8 cellular contexts compared by ENCODE assay signal in the genomic region with DNA sequence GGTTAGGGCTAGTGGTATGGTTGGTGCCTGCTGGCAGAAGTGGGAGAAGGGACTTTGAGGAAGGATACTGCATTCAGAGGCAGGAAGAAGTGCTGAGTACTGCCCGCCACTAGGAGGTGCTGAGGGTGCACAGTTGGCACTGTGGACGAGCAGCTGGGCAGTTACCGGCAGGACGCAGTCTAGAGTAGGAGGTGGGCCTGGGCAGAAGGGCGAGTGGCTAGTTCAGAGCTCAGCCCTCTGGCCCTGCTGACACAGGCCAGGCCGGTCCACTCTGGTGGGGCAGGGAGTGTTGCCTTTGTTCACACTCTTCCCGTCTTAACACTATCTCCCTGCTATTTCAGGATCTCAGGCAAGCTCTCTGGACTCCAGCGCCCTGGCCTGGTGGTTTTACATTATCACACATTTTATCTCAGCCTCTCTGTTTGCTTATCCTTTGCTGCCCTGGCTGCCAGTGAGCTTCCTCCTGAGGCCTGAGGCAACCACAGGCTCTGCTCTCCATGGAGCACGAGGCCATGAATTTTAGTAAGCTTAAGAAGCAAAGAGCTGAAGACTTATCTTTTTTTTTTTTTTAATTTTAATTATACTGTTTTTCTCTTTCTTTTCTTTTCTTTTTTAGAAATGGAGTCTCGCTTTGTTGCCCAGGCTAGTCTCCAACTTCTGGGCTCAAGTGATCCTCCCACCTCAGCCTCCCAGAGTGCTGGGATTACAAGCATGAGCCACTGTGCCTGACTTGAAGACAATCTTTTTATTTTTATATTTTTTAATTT. TPM values are rescaled to one million over a fixed set of nuclear protein-coding genes. Genes with fewer than 3 reads are reported as not detected.
DNase-seq lines count a peak whose midpoint lies in the region; ATAC-seq and TF ChIP-seq lines count a peak whose summit lies in the region.

No MANE protein-coding gene starts in this region.

- no peaks in the 10 kb centered on the region for H3K36me3 ChIP-seq in ACC112 (ENCODE audit: insufficient read depth, low read length)
- peaks cover 31 to 62% of the 10 kb centered on the region in 2 donors for H3K36me3 ChIP-seq in duodenal mucosa (ENCODE audit: control insufficient read depth in 1 of 2, insufficient read depth in 2 of 2, low read length in 2 of 2)
- peaks cover 0 to 27% (median 5%) of the 10 kb centered on the region in 4 donors for H3K36me3 ChIP-seq in right lobe of liver

- no peaks in the 10 kb centered on the region for H3K79me2 ChIP-seq in ACC112 (ENCODE audit: control insufficient read depth, insufficient read depth, low read length, unreplicated experiment)

- H3K9me3 ChIP-seq in duodenal mucosa (ENCODE audit: control insufficient read depth in 1 of 2, low read length in 2 of 2) = no peaks in the 10 kb centered on the region
- H3K9me3 ChIP-seq in right lobe of liver = no peaks in the 10 kb centered on the region

- DNase-seq in GM13977 (ENCODE audit: low spot score) (peak; percentile 75), NCI-H2227 treated with DMSO at 0.1 percent for 48 hours (lab: John Stamatoyannopoulos, UW) (peak; percentile 77), right lobe of liver (peak; percentile 88 to 93 (median 91))
- DNase-seq in activated CD4-positive, CD25-positive, alpha-beta regulatory T cell treated with anti-CD3 and anti-CD28 coated beads, Interleukin-2, amount 50 U/mL, for 72 hours = peak; percentile 41
- DNase-seq in stimulated activated CD4-positive, alpha-beta T cell treated with anti-CD3 and anti-CD28 coated beads, Interleukin-2, amount 100 ng/mL, for 48 hours = peak; percentile 18 to 35

- TF ChIP-seq POLR2A in right lobe of liver (IDR thresholded peaks at IDR 0.05) = peak; percentile 38

- H3K27me3 ChIP-seq in ACC112 (ENCODE audit: insufficient read depth, low read length) (no peaks in the 10 kb centered on the region), duodenal mucosa (ENCODE audit: control insufficient read depth in 1 of 2, insufficient read depth in 2 of 2, low read length in 2 of 2) (no peaks in the 10 kb centered on the region), right lobe of liver (no peaks in the 10 kb centered on the region)

- in situ Hi-C loops in GM13977 (cut with MboI; ENCODE audit: low pct_unique_long_range_greater_than_20kb, low sequenced_read_pairs, unreplicated experiment) = no loop called here

- no peak overlapping the region for H3K27ac ChIP-seq in ACC112 (ENCODE audit: low read depth, low read length)
- peak overlapping the region; percentile 60 for H3K27ac ChIP-seq in duodenal mucosa (ENCODE audit: low read depth, low read length)
- peak overlapping the region; percentile 44 to 79 (median 48) for H3K27ac ChIP-seq in right lobe of liver

- TF ChIP-seq CTCF in GM13977 (IDR thresholded peaks at IDR 0.05; ENCODE audit: extremely low read depth, insufficient read depth, missing control alignments) = peak; percentile 92
- peak; percentile 81 to 95 (median 90) for TF ChIP-seq CTCF in right lobe of liver (IDR thresholded peaks at IDR 0.05)

- peak overlapping the region; percentile 28 to 67 for H3K9ac ChIP-seq in duodenal mucosa (ENCODE audit: low read depth in 1 of 2, low read length in 2 of 2)

- no peaks in the 10 kb centered on the region for H3K4me1 ChIP-seq in ACC112 (ENCODE audit: control insufficient read depth, insufficient read depth, low read length, unreplicated experiment)
- H3K4me1 ChIP-seq in duodenal mucosa (ENCODE audit: control insufficient read depth in 1 of 2, insufficient read depth in 2 of 2, low read length in 2 of 2) = peaks cover 11 to 23% of the 10 kb centered on the region in 2 donors
- H3K4me1 ChIP-seq in right lobe of liver = peaks cover 0 to 57% (median 30%) of the 10 kb centered on the region in 4 donors

- ATAC-seq in right lobe of liver = peak; percentile 87 to 95 (median 89)
- ATAC-seq in GM19455 (IDR thresholded peaks at IDR 0.05; ENCODE audit: unreplicated experiment) = no peak

- intact Hi-C loops in right lobe of liver (cut with DNase I) = loop anchor here in 1 of 2 donors (10.0 kb wide), 1 partner anchor 91 kb away; no protein-coding TSS in a partner anchor

- H3K4me3 ChIP-seq in ACC112 (ENCODE audit: low read depth, low read length) = no peak overlapping the region
- H3K4me3 ChIP-seq in duodenal mucosa (ENCODE audit: low read depth in 1 of 2, low read length in 2 of 2) = peak overlapping the region; percentile 34 to 39
- H3K4me3 ChIP-seq in right lobe of liver = no peak overlapping the region

- peak overlapping the region; percentile 14 for H2AFZ ChIP-seq in ACC112 (ENCODE audit: low read length, unreplicated experiment)

- WGBS in right lobe of liver (ENCODE audit: insufficient coverage, low coverage, low lambda C conversion rate, missing lambda C conversion rate) = 27% methylated on average over 4 of the region's 10 CpGs

RNA-seq across cellular contexts. Expression of a gene that starts 26.9 kb away (rescaled TPM):
- 10 to 100 TPM; 17.6 to 27.0 (median 22.4) TPM for total RNA-seq in right lobe of liver

RNA-seq across cellular contexts. Expression of a gene that starts 27.1 kb away (rescaled TPM):
- total RNA-seq in right lobe of liver = 10 to 100 TPM; 35.3 to 55.4 (median 47.7) TPM

RNA-seq across cellular contexts. Expression of a gene that starts 31.5 kb away (rescaled TPM):
- total RNA-seq in right lobe of liver = 10 to 100 TPM; 27.5 to 53.1 (median 35.2) TPM

Comparison
In these comparisons a context has a peak if more than half of its experiments do, and no peak if none do; other contexts are left out.
1. H3K4me3 ChIP-seq: peak in duodenal mucosa (2 of 2); none in ACC112 (single experiment) and right lobe of liver (0 of 3).
2. DNase-seq: peak in every context shown above with its lines; median percentile 91 in right lobe of liver; 77 in NCI-H2227 treated with DMSO at 0.1 percent for 48 hours; 75 in GM13977; 41 in activated CD4-positive, CD25-positive, alpha-beta regulatory T cell treated with anti-CD3 and anti-CD28 coated beads, Interleukin-2, amount 50 U/mL, for 72 hours; 26 in stimulated activated CD4-positive, alpha-beta T cell treated with anti-CD3 and anti-CD28 coated beads, Interleukin-2, amount 100 ng/mL, for 48 hours.